ENCODE assay signal across 8 cellular contexts in genomic region chr10:93816123-93816747, GRCh38. TPM values are rescaled to one million over a fixed set of nuclear protein-coding genes. Genes with fewer than 3 reads are reported as not detected.
DNase-seq lines count a peak whose midpoint lies in the region; ATAC-seq and TF ChIP-seq lines count a peak whose summit lies in the region.

No MANE protein-coding gene starts in this region.

- no peaks in the 10 kb centered on the region for H3K9me3 Mint-ChIP-seq in CD8-positive, alpha-beta memory T cell

- no peaks in the 10 kb centered on the region for H3K9me3 ChIP-seq in neutrophil
- no peaks in the 10 kb centered on the region for H3K9me3 ChIP-seq in CD8-positive, alpha-beta memory T cell (ENCODE audit: low read length)

- no peaks in the 10 kb centered on the region for H3K36me3 ChIP-seq in H7 (replicated peaks; ENCODE audit: control insufficient read depth, insufficient read depth, low read length)
- H3K36me3 ChIP-seq in neutrophil = no peaks in the 10 kb centered on the region
- H3K36me3 ChIP-seq in CD8-positive, alpha-beta memory T cell (ENCODE audit: insufficient read depth, low read length) = no peaks in the 10 kb centered on the region

- peak; percentile 30 for TF ChIP-seq CTCF in neutrophil (IDR thresholded peaks at IDR 0.05)

- no peak overlapping the region for H3K27ac ChIP-seq in neutrophil
- no peak overlapping the region for H3K27ac ChIP-seq in CD8-positive, alpha-beta memory T cell (ENCODE audit: low read depth, low read length)

- H3K27me3 Mint-ChIP-seq in CD8-positive, alpha-beta memory T cell = peaks cover 15 to 47% of the 10 kb centered on the region in 2 donors

- H3K36me3 Mint-ChIP-seq in CD8-positive, alpha-beta memory T cell = no peaks in the 10 kb centered on the region

- peaks cover 0 to 6% (median 0%) of the 10 kb centered on the region in 3 donors for H3K4me1 Mint-ChIP-seq in CD8-positive, alpha-beta memory T cell

- no peak overlapping the region for H3K4me3 Mint-ChIP-seq in CD8-positive, alpha-beta memory T cell

- POLR2A ChIA-PET in CD8-positive, alpha-beta memory T cell (lab: Charles Lee) = no interaction called here

- H3K27me3 ChIP-seq in H7 (ENCODE audit: control insufficient read depth, insufficient read depth, low read length) (no peaks in the 10 kb centered on the region), neutrophil (peaks cover 36% of the 10 kb centered on the region)
- H3K27me3 ChIP-seq in CD8-positive, alpha-beta memory T cell (ENCODE audit: insufficient read depth, low read length, poor library complexity, severe bottlenecking) = peaks cover 5% of the 10 kb centered on the region

- CTCF ChIA-PET in CD8-positive, alpha-beta memory T cell (lab: Charles Lee) = no interaction called here

- H3K4me3 ChIP-seq in H7 (ENCODE audit: insufficient read depth, low read depth, low read length) = no peak overlapping the region
- H3K4me3 ChIP-seq in neutrophil (ENCODE audit: low read depth in 1 of 2, low read length in 1 of 2) = no peak overlapping the region
- no peak overlapping the region for H3K4me3 ChIP-seq in CD8-positive, alpha-beta memory T cell (ENCODE audit: low read length)

- no peaks in the 10 kb centered on the region for H3K4me1 ChIP-seq in neutrophil (ENCODE audit: control insufficient read depth in 1 of 2, insufficient read depth in 1 of 2, low read depth in 1 of 2, low read length in 1 of 2)
- H3K4me1 ChIP-seq in CD8-positive, alpha-beta memory T cell (ENCODE audit: insufficient read depth, low read length) = no peaks in the 10 kb centered on the region

- no peak for ATAC-seq in HG03521 (IDR thresholded peaks at IDR 0.05; ENCODE audit: unreplicated experiment)

- peak; percentile 41 for DNase-seq in DMS53 treated with DMSO at 0.1 percent for 48 hours (lab: John Stamatoyannopoulos, UW; ENCODE audit: unreplicated experiment)
- DNase-seq in H7 = peak; percentile 50
- DNase-seq in NCI-H226 = peak; percentile 49
- DNase-seq in activated T-cell treated with anti-CD3 and anti-CD28 coated beads for 24 hours (ENCODE audit: low read depth) = peak; percentile 17
- peak; percentile 36 for DNase-seq in fibroblast of the conjunctiva (ENCODE audit: low read depth)
- DNase-seq in CD8-positive, alpha-beta memory T cell = no peak

- H3K27ac Mint-ChIP-seq in CD8-positive, alpha-beta memory T cell = no peak overlapping the region

RNA-seq across cellular contexts. Expression of gene LGI1, which starts 58.5 kb away (rescaled TPM):
- total RNA-seq in H7 (2014; rRNA removed; shearing (Covaris generic)) = 0.07 TPM in 2 replicates
- not detected for total RNA-seq in CD8-positive, alpha-beta memory T cell
- polyA plus RNA-seq in CD8-positive, alpha-beta memory T cell = not detected

Comparison
In these comparisons a context has a peak if more than half of its experiments do, and no peak if none do; other contexts are left out.
1. DNase-seq: peak in DMS53 treated with DMSO at 0.1 percent for 48 hours (single experiment), H7 (single experiment), NCI-H226 (single experiment), activated T-cell treated with anti-CD3 and anti-CD28 coated beads for 24 hours (single experiment) and fibroblast of the conjunctiva (single experiment); none in CD8-positive, alpha-beta memory T cell (0 of 5).